1 cellular context compared by ENCODE assay signal in the genomic region with DNA sequence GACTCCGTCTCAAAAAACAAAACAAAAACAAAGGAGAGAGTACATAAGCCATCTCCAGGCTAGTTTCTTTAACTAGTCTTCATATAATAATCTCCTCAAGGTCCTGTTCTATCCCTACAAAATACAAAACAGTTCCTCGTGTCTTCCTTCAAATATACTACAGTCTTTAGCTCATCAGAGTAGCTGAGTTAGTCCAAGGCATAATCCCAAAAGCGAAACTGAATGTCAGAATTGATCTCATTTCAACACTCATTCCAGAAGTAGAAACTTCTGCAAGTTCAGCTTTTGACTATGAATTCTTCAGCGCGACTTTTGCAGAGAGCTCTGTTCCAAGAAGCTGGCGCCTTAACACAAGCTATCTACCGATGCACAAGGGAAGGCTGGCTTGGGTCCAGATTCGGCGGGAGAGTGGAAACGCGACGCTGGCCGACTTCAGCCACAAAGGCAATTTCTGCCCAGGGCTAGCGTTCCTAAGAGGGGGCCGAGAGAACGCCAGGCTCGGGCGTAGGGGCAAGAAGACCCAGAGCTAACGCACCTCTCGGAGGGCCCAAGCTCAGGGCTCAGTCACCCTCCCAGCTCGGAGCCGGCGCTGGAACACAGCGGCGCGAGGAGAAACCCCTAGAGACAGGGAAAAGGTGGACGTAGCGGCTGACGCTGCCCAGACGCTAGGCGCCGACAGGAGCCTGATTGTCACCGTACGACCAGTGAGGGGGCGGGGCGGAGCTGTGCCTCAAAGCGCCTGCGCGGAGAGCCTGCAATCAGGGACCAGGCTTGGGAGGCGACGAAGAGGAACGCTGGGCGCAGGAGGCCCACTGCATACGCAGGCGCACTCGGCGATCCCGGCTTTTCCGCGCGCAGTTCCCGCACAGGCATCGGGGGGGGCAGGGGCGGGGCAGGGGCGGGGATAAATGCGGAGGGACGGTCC.
TF ChIP-seq lines count a peak whose summit lies in the region.

No MANE protein-coding gene starts in this region.

TF ChIP-seq in GM12878, 131 proteins besides CTCF, POLR2A, EP300 and RAD21 (continued from another document and continues in another):
- TF ChIP-seq BHLHE40 (IDR thresholded peaks at IDR 0.05; ENCODE audit: borderline replicate concordance in 1 of 2, low read depth in 2 of 2, low read length in 1 of 2), result no peak
- TF ChIP-seq, protein P1, sequence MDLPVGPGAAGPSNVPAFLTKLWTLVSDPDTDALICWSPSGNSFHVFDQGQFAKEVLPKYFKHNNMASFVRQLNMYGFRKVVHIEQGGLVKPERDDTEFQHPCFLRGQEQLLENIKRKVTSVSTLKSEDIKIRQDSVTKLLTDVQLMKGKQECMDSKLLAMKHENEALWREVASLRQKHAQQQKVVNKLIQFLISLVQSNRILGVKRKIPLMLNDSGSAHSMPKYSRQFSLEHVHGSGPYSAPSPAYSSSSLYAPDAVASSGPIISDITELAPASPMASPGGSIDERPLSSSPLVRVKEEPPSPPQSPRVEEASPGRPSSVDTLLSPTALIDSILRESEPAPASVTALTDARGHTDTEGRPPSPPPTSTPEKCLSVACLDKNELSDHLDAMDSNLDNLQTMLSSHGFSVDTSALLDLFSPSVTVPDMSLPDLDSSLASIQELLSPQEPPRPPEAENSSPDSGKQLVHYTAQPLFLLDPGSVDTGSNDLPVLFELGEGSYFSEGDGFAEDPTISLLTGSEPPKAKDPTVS (IDR thresholded peaks at IDR 0.05; ENCODE audit: low read depth, low read length), result no peak
- TF ChIP-seq ATF7 (IDR thresholded peaks at IDR 0.05; ENCODE audit: low read depth), result no peak; the same call in 1 of the 2 replicates
- peak; percentile 63; the same call in 1 of the 2 replicates for TF ChIP-seq BACH1 (IDR thresholded peaks at IDR 0.05; ENCODE audit: borderline replicate concordance)
- TF ChIP-seq POU2F2 (IDR thresholded peaks at IDR 0.05; ENCODE audit: borderline replicate concordance, low read depth, low read length), result no peak
- TF ChIP-seq RB1 (IDR thresholded peaks at IDR 0.05; ENCODE audit: borderline replicate concordance), result no peak; the same call in 1 of the 2 replicates
- TF ChIP-seq ZNF622 (IDR thresholded peaks at IDR 0.05), result no peak
- TF ChIP-seq, protein P2, sequence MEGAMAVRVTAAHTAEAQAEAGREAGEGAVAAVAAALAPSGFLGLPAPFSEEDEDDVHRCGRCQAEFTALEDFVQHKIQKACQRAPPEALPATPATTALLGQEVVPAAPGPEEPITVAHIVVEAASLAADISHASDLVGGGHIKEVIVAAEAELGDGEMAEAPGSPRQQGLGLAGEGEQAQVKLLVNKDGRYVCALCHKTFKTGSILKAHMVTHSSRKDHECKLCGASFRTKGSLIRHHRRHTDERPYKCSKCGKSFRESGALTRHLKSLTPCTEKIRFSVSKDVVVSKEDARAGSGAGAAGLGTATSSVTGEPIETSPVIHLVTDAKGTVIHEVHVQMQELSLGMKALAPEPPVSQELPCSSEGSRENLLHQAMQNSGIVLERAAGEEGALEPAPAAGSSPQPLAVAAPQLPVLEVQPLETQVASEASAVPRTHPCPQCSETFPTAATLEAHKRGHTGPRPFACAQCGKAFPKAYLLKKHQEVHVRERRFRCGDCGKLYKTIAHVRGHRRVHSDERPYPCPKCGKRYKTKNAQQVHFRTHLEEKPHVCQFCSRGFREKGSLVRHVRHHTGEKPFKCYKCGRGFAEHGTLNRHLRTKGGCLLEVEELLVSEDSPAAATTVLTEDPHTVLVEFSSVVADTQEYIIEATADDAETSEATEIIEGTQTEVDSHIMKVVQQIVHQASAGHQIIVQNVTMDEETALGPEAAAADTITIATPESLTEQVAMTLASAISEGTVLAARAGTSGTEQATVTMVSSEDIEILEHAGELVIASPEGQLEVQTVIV (IDR thresholded peaks at IDR 0.05; ENCODE audit: borderline replicate concordance, partially characterized antibody), result no peak
- no peak for TF ChIP-seq ZBED1 (IDR thresholded peaks at IDR 0.05; ENCODE audit: borderline replicate concordance)
- TF ChIP-seq LARP7 (IDR thresholded peaks at IDR 0.05), result peak; percentile 83
- TF ChIP-seq, protein P3, sequence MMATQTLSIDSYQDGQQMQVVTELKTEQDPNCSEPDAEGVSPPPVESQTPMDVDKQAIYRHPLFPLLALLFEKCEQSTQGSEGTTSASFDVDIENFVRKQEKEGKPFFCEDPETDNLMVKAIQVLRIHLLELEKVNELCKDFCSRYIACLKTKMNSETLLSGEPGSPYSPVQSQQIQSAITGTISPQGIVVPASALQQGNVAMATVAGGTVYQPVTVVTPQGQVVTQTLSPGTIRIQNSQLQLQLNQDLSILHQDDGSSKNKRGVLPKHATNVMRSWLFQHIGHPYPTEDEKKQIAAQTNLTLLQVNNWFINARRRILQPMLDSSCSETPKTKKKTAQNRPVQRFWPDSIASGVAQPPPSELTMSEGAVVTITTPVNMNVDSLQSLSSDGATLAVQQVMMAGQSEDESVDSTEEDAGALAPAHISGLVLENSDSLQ (IDR thresholded peaks at IDR 0.05), result peak; percentile 64; the same call in 1 of the 2 replicates
- TF ChIP-seq, protein P4, sequence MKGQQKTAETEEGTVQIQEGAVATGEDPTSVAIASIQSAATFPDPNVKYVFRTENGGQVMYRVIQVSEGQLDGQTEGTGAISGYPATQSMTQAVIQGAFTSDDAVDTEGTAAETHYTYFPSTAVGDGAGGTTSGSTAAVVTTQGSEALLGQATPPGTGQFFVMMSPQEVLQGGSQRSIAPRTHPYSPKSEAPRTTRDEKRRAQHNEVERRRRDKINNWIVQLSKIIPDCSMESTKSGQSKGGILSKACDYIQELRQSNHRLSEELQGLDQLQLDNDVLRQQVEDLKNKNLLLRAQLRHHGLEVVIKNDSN (IDR thresholded peaks at IDR 0.05; ENCODE audit: borderline replicate concordance, extremely low read length, insufficient read depth, low read depth, low read length), result no peak
- TF ChIP-seq, protein P5, sequence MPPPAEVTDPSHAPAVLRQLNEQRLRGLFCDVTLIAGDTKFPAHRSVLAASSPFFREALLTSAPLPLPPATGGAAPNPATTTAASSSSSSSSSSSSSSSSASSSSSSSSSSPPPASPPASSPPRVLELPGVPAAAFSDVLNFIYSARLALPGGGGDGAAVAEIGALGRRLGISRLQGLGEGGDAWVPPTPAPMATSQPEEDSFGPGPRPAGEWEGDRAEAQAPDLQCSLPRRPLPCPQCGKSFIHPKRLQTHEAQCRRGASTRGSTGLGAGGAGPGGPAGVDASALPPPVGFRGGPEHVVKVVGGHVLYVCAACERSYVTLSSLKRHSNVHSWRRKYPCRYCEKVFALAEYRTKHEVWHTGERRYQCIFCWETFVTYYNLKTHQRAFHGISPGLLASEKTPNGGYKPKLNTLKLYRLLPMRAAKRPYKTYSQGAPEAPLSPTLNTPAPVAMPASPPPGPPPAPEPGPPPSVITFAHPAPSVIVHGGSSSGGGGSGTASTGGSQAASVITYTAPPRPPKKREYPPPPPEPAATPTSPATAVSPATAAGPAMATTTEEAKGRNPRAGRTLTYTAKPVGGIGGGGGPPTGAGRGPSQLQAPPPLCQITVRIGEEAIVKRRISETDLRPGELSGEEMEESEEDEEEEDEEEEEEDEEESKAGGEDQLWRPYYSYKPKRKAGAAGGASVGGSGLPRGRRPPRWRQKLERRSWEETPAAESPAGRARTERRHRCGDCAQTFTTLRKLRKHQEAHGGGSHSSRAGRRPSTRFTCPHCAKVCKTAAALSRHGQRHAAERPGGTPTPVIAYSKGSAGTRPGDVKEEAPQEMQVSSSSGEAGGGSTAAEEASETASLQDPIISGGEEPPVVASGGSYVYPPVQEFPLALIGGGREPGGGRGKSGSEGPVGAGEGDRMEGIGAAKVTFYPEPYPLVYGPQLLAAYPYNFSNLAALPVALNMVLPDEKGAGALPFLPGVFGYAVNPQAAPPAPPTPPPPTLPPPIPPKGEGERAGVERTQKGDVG (CRISPR knock-in tag; IDR thresholded peaks at IDR 0.05), result no peak
- no peak for TF ChIP-seq POLR2AphosphoS2 (IDR thresholded peaks at IDR 0.05; ENCODE audit: low read depth, low read length)
- TF ChIP-seq ZSCAN29 (IDR thresholded peaks at IDR 0.05), result no peak
- TF ChIP-seq RELA (IDR thresholded peaks at IDR 0.05; ENCODE audit: borderline replicate concordance, partially characterized antibody), result no peak
- TF ChIP-seq, protein P6, sequence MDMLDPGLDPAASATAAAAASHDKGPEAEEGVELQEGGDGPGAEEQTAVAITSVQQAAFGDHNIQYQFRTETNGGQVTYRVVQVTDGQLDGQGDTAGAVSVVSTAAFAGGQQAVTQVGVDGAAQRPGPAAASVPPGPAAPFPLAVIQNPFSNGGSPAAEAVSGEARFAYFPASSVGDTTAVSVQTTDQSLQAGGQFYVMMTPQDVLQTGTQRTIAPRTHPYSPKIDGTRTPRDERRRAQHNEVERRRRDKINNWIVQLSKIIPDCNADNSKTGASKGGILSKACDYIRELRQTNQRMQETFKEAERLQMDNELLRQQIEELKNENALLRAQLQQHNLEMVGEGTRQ (IDR thresholded peaks at IDR 0.05; ENCODE audit: borderline replicate concordance, low read depth, low read length), result no peak
- no peak for TF ChIP-seq TCF7 (IDR thresholded peaks at IDR 0.05; ENCODE audit: borderline replicate concordance)
- TF ChIP-seq PML (IDR thresholded peaks at IDR 0.05; ENCODE audit: low read length), result no peak
- TF ChIP-seq CBX3 (IDR thresholded peaks at IDR 0.05; ENCODE audit: borderline replicate concordance, low read depth), result no peak
- TF ChIP-seq CEBPB (IDR thresholded peaks at IDR 0.05; ENCODE audit: borderline replicate concordance in 1 of 2, low read depth in 2 of 2, low read length in 2 of 2), result no peak
- TF ChIP-seq RFX5 (IDR thresholded peaks at IDR 0.05; ENCODE audit: low read depth, low read length), result no peak
- TF ChIP-seq EZH2 (IDR thresholded peaks at IDR 0.05; ENCODE audit: borderline replicate concordance, control insufficient read depth, low read depth, low read length), result no peak
- TF ChIP-seq, protein P7, sequence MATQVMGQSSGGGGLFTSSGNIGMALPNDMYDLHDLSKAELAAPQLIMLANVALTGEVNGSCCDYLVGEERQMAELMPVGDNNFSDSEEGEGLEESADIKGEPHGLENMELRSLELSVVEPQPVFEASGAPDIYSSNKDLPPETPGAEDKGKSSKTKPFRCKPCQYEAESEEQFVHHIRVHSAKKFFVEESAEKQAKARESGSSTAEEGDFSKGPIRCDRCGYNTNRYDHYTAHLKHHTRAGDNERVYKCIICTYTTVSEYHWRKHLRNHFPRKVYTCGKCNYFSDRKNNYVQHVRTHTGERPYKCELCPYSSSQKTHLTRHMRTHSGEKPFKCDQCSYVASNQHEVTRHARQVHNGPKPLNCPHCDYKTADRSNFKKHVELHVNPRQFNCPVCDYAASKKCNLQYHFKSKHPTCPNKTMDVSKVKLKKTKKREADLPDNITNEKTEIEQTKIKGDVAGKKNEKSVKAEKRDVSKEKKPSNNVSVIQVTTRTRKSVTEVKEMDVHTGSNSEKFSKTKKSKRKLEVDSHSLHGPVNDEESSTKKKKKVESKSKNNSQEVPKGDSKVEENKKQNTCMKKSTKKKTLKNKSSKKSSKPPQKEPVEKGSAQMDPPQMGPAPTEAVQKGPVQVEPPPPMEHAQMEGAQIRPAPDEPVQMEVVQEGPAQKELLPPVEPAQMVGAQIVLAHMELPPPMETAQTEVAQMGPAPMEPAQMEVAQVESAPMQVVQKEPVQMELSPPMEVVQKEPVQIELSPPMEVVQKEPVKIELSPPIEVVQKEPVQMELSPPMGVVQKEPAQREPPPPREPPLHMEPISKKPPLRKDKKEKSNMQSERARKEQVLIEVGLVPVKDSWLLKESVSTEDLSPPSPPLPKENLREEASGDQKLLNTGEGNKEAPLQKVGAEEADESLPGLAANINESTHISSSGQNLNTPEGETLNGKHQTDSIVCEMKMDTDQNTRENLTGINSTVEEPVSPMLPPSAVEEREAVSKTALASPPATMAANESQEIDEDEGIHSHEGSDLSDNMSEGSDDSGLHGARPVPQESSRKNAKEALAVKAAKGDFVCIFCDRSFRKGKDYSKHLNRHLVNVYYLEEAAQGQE (IDR thresholded peaks at IDR 0.05; ENCODE audit: low read depth, low read length), result no peak
- no peak for TF ChIP-seq ETV6 (conservative IDR thresholded peaks at IDR 0.05 in 1 of 2, IDR thresholded peaks at IDR 0.05 in 1 of 2; ENCODE audit: borderline replicate concordance in 1 of 2, low read depth in 1 of 2)
- no peak for TF ChIP-seq FOS (IDR thresholded peaks at IDR 0.05; ENCODE audit: borderline replicate concordance, extremely low read depth, insufficient read length)
- TF ChIP-seq RAD51 (IDR thresholded peaks at IDR 0.05), result no peak
- TF ChIP-seq MXI1 (IDR thresholded peaks at IDR 0.05; ENCODE audit: low read depth, low read length), result no peak
- 0 out of 2 replicates have a peak, but pooled peaks have one; percentile 38 for TF ChIP-seq MEF2A (IDR thresholded peaks at IDR 0.05; ENCODE audit: insufficient read depth, low read depth, low read length)
- no peak for TF ChIP-seq SMC3 (IDR thresholded peaks at IDR 0.05; ENCODE audit: borderline replicate concordance, low read length)
- TF ChIP-seq MTA2 (IDR thresholded peaks at IDR 0.05; ENCODE audit: low read depth), result peak; percentile 32; the same call in 1 of the 2 replicates
- TF ChIP-seq BCL11A (IDR thresholded peaks at IDR 0.05; ENCODE audit: low read depth, low read length), result 0 out of 2 replicates have a peak, but pooled peaks have one; percentile 15
- TF ChIP-seq JUND (IDR thresholded peaks at IDR 0.05; ENCODE audit: low read depth, low read length), result 0 out of 2 replicates have a peak, but pooled peaks have one; percentile 23
- TF ChIP-seq CBFB (IDR thresholded peaks at IDR 0.05; ENCODE audit: low read depth), result peak; percentile 42; the same call in 1 of the 2 replicates
- TF ChIP-seq DPF2 (IDR thresholded peaks at IDR 0.05), result peak; percentile 55
- TF ChIP-seq, protein P8, sequence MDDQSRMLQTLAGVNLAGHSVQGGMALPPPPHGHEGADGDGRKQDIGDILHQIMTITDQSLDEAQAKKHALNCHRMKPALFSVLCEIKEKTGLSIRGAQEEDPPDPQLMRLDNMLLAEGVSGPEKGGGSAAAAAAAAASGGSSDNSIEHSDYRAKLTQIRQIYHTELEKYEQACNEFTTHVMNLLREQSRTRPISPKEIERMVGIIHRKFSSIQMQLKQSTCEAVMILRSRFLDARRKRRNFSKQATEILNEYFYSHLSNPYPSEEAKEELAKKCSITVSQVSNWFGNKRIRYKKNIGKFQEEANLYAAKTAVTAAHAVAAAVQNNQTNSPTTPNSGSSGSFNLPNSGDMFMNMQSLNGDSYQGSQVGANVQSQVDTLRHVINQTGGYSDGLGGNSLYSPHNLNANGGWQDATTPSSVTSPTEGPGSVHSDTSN (IDR thresholded peaks at IDR 0.05; ENCODE audit: insufficient replicate concordance, low read depth, low read length), result no peak
- TF ChIP-seq SREBF1 (IDR thresholded peaks at IDR 0.05; ENCODE audit: low read length), result no peak
- peak; percentile 75 for TF ChIP-seq IRF4 (IDR thresholded peaks at IDR 0.05; ENCODE audit: low read depth, low read length)
- TF ChIP-seq, protein P9, sequence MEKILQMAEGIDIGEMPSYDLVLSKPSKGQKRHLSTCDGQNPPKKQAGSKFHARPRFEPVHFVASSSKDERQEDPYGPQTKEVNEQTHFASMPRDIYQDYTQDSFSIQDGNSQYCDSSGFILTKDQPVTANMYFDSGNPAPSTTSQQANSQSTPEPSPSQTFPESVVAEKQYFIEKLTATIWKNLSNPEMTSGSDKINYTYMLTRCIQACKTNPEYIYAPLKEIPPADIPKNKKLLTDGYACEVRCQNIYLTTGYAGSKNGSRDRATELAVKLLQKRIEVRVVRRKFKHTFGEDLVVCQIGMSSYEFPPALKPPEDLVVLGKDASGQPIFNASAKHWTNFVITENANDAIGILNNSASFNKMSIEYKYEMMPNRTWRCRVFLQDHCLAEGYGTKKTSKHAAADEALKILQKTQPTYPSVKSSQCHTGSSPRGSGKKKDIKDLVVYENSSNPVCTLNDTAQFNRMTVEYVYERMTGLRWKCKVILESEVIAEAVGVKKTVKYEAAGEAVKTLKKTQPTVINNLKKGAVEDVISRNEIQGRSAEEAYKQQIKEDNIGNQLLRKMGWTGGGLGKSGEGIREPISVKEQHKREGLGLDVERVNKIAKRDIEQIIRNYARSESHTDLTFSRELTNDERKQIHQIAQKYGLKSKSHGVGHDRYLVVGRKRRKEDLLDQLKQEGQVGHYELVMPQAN (conservative IDR thresholded peaks at IDR 0.05), result peak; percentile 57
